ENCODE assay signal across 19 cellular contexts in the genomic region with DNA sequence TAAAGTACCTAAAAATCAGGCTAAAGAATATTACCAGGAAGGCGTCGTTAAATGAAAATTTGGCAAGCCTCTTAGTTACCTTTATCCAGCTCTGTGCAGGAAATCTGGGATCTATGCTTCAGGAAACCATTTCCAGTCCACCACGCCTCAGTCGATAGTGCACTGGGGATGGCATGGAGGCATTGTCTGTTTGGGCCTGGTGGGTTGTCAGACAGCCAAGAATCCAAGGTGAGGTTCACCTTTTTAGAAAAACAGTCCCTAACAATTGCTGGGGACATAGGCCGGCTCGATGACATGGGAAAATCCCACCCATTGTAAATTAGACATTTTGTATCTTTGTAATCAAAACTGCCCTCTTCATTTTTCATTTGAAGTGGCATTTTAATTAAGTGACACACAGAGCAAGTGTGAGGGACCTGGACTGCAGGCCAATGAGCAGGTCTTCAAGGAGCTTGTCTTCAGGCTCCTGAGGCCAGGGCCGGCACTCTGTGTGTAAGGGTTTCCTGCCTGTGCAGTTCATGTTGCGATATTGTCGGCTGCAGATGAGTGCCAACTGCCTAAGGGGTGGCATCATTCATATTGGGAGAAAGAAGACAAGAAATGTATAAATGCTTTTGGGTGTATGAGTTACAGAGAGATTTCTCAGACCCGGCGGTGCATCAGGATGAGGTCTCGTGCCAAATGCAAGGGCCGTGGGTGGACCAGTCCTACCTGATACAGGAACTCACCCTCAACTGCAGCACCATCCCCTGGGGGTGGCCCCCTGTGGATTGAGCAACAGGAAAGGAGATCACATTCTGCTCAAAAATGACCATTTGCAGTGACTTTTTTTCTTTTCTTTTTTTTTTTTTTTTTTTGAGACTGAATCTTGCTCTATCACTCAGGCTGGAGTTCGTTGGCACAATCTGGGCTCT.
A peak's percentile ranks its signal among the peaks of the same experiment; 100 is the strongest.
DNase-seq lines count a peak whose midpoint lies in the region; ATAC-seq and TF ChIP-seq lines count a peak whose summit lies in the region.
"Had no signal": no experiment of that assay in that cellular context is flagged by ENCODE, and none has a peak within 500 bp of the region (broad histone marks: within the 10 kb centered on the region; RNA-seq: fewer than 3 reads in every experiment).

No MANE protein-coding gene starts in this region.

- no peaks in the 10 kb centered on the region for H3K27me3 ChIP-seq in uterus
- H3K27me3 ChIP-seq: cardiac muscle cell had no signal

- H3K4me3 ChIP-seq in uterus: no peak overlapping the region
- H3K4me3 ChIP-seq: cardiac muscle cell, suprapubic skin had no signal

- peak overlapping the region; percentile 52 for H3K27ac Mint-ChIP-seq in stimulated activated naive CD8-positive, alpha-beta T cell treated with anti-CD3 and anti-CD28 coated beads, Interleukin-15, Interleukin-2, amounts not matched to agents 100 ng/mL and 50 ng/mL, for 24 hours
- H3K27ac Mint-ChIP-seq in neural crest cell (ENCODE audit: unreplicated experiment): peak overlapping the region; percentile 65
- H3K27ac Mint-ChIP-seq: activated CD8-positive, alpha-beta T cell treated with anti-CD3 and anti-CD28 coated beads for 36 hours had no signal

- intact Hi-C loops in uterus (cut with DNase I; ENCODE audit: low total_unique reads): no loop called here

- no peaks in the 10 kb centered on the region for H3K4me1 ChIP-seq in uterus

- H3K4me3 Mint-ChIP-seq in stimulated activated naive CD8-positive, alpha-beta T cell treated with anti-CD3 and anti-CD28 coated beads, Interleukin-15, Interleukin-2, amounts not matched to agents 100 ng/mL and 50 ng/mL, for 24 hours: no peak overlapping the region
- H3K4me3 Mint-ChIP-seq in neural crest cell: no peak overlapping the region
- H3K4me3 Mint-ChIP-seq: activated CD8-positive, alpha-beta T cell treated with anti-CD3 and anti-CD28 coated beads for 36 hours; CD8-positive, alpha-beta memory T cell had no signal

- H3K4me1 Mint-ChIP-seq in stimulated activated naive CD8-positive, alpha-beta T cell treated with anti-CD3 and anti-CD28 coated beads, Interleukin-15, Interleukin-2, amounts not matched to agents 100 ng/mL and 50 ng/mL, for 24 hours (ENCODE audit: low read depth): peaks cover 60% of the 10 kb centered on the region
- H3K4me1 Mint-ChIP-seq in neural crest cell: peaks cover 13% of the 10 kb centered on the region

- no peak for ATAC-seq in stimulated activated naive CD8-positive, alpha-beta T cell treated with anti-CD3 and anti-CD28 coated beads, Interleukin-15, Interleukin-2, amounts not matched to agents 100 U/mL and 50 U/mL, for 24 hours
- ATAC-seq: activated CD8-positive, alpha-beta T cell treated with anti-CD3 and anti-CD28 coated beads for 36 hours had no signal

- H3K36me3 ChIP-seq in uterus: no peaks in the 10 kb centered on the region
- H3K36me3 ChIP-seq: cardiac muscle cell, suprapubic skin had no signal

- DNase-seq in stimulated activated naive CD8-positive, alpha-beta T cell treated with anti-CD3 and anti-CD28 coated beads, Interleukin-15, Interleukin-2, amounts not matched to agents 100 U/mL and 50 U/mL, for 24 hours: no peak
- DNase-seq in dermis microvascular lymphatic vessel endothelial cell (ENCODE audit: low read depth in 2 of 2) (peak; percentile 81 to 82), neural crest cell (ENCODE audit: low read depth, low spot score) (no peak), inferior parietal cortex (ENCODE audit: extremely low spot score) (no peak), COR-L47 (lab: John Stamatoyannopoulos, UW) (no peak), uterus (no peak), COLO668 (lab: John Stamatoyannopoulos, UW; ENCODE audit: unreplicated experiment) (no peak)
- DNase-seq: activated CD8-positive, alpha-beta T cell treated with anti-CD3 and anti-CD28 coated beads for 36 hours; activated T-cell treated with anti-CD3 and anti-CD28 coated beads, Interleukin-2, amount 50 U/mL, for 48 hours; CD8-positive, alpha-beta memory T cell; effector CD4-positive, alpha-beta T cell; IMR-90; naive B cell; NCI-H2227 treated with DMSO at 0.1 percent for 48 hours; stimulated activated CD8-positive, alpha-beta memory T cell treated with anti-CD3 and anti-CD28 coated beads, Interleukin-4, amount 100 ng/mL, for 48 hours; T-helper 2 cell had no signal

- TF ChIP-seq POLR2A in uterus (IDR thresholded peaks at IDR 0.05): no peak

- TF ChIP-seq CTCF in neural crest cell (conservative IDR thresholded peaks at IDR 0.05) (no peak), uterus (IDR thresholded peaks at IDR 0.05) (no peak)

- no peaks in the 10 kb centered on the region for H3K36me3 Mint-ChIP-seq in stimulated activated naive CD8-positive, alpha-beta T cell treated with anti-CD3 and anti-CD28 coated beads, Interleukin-15, Interleukin-2, amounts not matched to agents 100 ng/mL and 50 ng/mL, for 24 hours (ENCODE audit: low read depth)
- no peaks in the 10 kb centered on the region for H3K36me3 Mint-ChIP-seq in neural crest cell (ENCODE audit: low read depth)
- H3K36me3 Mint-ChIP-seq: CD8-positive, alpha-beta memory T cell had no signal

- H3K9me3 ChIP-seq in uterus: no peaks in the 10 kb centered on the region
- H3K9me3 ChIP-seq: suprapubic skin had no signal

- H3K27me3 Mint-ChIP-seq in stimulated activated naive CD8-positive, alpha-beta T cell treated with anti-CD3 and anti-CD28 coated beads, Interleukin-15, Interleukin-2, amounts not matched to agents 100 ng/mL and 50 ng/mL, for 24 hours: peaks cover 8% of the 10 kb centered on the region
- H3K27me3 Mint-ChIP-seq in neural crest cell (ENCODE audit: low read depth): no peaks in the 10 kb centered on the region

- H3K27ac ChIP-seq in uterus: peak overlapping the region in 1 of 2 donors; percentile 28
- H3K27ac ChIP-seq: cardiac muscle cell had no signal

- no peaks in the 10 kb centered on the region for H3K9me3 Mint-ChIP-seq in stimulated activated naive CD8-positive, alpha-beta T cell treated with anti-CD3 and anti-CD28 coated beads, Interleukin-15, Interleukin-2, amounts not matched to agents 100 ng/mL and 50 ng/mL, for 24 hours
- peaks cover 3% of the 10 kb centered on the region for H3K9me3 Mint-ChIP-seq in neural crest cell
- H3K9me3 Mint-ChIP-seq: activated CD8-positive, alpha-beta T cell treated with anti-CD3 and anti-CD28 coated beads for 36 hours; naive B cell had no signal

Comparison
In these comparisons a context has a peak if more than half of its experiments do, and no peak if none do; other contexts are left out.
1. DNase-seq: peak in dermis microvascular lymphatic vessel endothelial cell (2 of 2); none in stimulated activated naive CD8-positive, alpha-beta T cell treated with anti-CD3 and anti-CD28 coated beads, Interleukin-15, Interleukin-2, amounts not matched to agents 100 U/mL and 50 U/mL, for 24 hours (single experiment), neural crest cell (single experiment), inferior parietal cortex (single experiment), COR-L47 (single experiment), uterus (0 of 2) and COLO668 (single experiment).